ENCODE assay signal across 11 cellular contexts in the genomic region with DNA sequence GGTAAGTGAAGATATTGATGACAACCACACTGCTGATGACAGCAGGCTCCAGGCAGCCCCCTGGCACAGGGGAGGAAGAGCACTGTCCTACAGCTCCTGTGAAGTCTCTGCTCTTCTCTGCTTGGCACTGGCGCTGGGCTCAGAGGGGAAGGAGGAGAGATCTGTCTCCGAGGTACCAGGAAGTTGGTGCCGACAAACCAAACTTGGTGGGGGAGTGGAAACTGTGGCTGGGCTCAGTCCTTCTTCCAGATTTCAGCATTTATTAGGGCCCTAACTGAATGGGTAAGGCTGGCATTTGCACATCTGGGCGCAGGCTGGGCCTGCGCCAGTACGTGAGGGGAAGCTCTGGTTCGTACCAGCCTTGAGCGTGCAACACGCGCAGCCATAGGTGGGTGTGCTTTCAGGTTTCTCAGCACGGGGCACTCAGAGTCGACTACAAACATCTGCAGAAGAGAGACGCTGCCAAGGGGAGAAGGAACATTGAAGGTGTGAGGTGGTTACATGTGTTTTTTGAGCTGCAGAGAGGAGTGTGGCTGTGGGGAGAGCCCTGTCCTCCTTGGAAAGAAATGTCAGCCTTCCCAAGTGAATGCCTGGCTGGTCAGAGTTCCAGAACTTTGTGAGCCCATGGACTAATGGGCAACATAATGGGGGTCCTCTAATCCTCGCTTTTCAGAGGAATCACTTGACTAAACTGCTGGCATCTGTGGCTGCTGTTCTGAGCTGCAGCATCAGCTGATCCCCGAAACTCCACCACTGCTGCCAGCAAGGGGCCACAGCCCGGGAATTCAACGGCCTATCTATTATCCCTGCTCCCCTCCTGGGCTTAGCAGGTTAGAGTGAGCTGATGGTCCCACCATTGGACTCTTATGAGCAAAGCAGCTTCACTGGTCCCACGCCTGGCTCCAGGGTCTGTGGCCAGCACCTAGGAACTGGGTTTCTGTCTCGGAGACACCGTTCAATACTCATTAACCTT. TPM values are rescaled to one million over a fixed set of nuclear protein-coding genes. Genes with fewer than 3 reads are reported as not detected.
A peak's percentile ranks its signal among the peaks of the same experiment; 100 is the strongest.
DNase-seq lines count a peak whose midpoint lies in the region; ATAC-seq and TF ChIP-seq lines count a peak whose summit lies in the region.
"Had no signal": no experiment of that assay in that cellular context is flagged by ENCODE, and none has a peak within 500 bp of the region (broad histone marks: within the 10 kb centered on the region; RNA-seq: fewer than 3 reads in every experiment).

No MANE protein-coding gene starts in this region.

- TF ChIP-seq POLR2A in transverse colon (IDR thresholded peaks at IDR 0.05), result no peak

- peak overlapping the region; percentile 81 for H3K4me3 Mint-ChIP-seq in activated naive CD8-positive, alpha-beta T cell
- H3K4me3 Mint-ChIP-seq in natural killer cell treated with Interleukin-12 subunit alpha and Interleukin-12 subunit beta and Interleukin-15 and Interleukin-18, amount 100 ng/mL, for 72 hours, result peak overlapping the region; percentile 62

- 83% methylated on average over 20 of the region's 20 CpGs; no CpG with 5 or more reads in 1 of the 2 donors for WGBS in transverse colon (ENCODE audit: low coverage in 1 of 2), 2 donors

- no peak overlapping the region for H3K4me3 ChIP-seq in transverse colon
- H3K4me3 ChIP-seq: cardiac muscle cell, Peyer's patch had no signal

- H3K27ac Mint-ChIP-seq in activated naive CD8-positive, alpha-beta T cell, result peak overlapping the region; percentile 98
- H3K27ac Mint-ChIP-seq in natural killer cell treated with Interleukin-12 subunit alpha and Interleukin-12 subunit beta and Interleukin-15 and Interleukin-18, amount 100 ng/mL, for 72 hours, result peak overlapping the region; percentile 69 to 82

- TF ChIP-seq EP300 in transverse colon (IDR thresholded peaks at IDR 0.05; ENCODE audit: low read depth), result no peak

- H3K27me3 ChIP-seq in transverse colon, result no peaks in the 10 kb centered on the region
- H3K27me3 ChIP-seq: cardiac muscle cell, Peyer's patch had no signal

- DNase-seq in Right ventricle myocardium inferior (ENCODE audit: missing footprints), result peak; percentile 49
- no peak for DNase-seq in Right ventricle myocardium superior
- DNase-seq in natural killer cell treated with Interleukin-12 subunit alpha and Interleukin-12 subunit beta and Interleukin-15 and Interleukin-18, amount 100 ng/mL, for 72 hours (ENCODE audit: low spot score), result no peak
- no peak for DNase-seq in transverse colon
- DNase-seq in COLO668 (lab: John Stamatoyannopoulos, UW; ENCODE audit: unreplicated experiment), result no peak
- no peak for DNase-seq in cerebellum (ENCODE audit: low spot score)
- DNase-seq: NCI-H2081 treated with DMSO at 0.1 percent for 48 hours, Peyer's patch had no signal

- H3K27me3 Mint-ChIP-seq in activated naive CD8-positive, alpha-beta T cell, result no peaks in the 10 kb centered on the region
- H3K27me3 Mint-ChIP-seq in natural killer cell treated with Interleukin-12 subunit alpha and Interleukin-12 subunit beta and Interleukin-15 and Interleukin-18, amount 100 ng/mL, for 72 hours, result no peaks in the 10 kb centered on the region

- ATAC-seq in Right ventricle myocardium inferior (no peak), Right ventricle myocardium superior (ENCODE audit: poor library complexity) (no peak), esophagus mucosa (no peak)
- ATAC-seq in natural killer cell treated with Interleukin-12 subunit alpha and Interleukin-12 subunit beta and Interleukin-15 and Interleukin-18, amount 100 ng/mL, for 72 hours, result peak; percentile 32 to 54

- in situ Hi-C loops in transverse colon (cut with MboI; ENCODE audit: low pct_ligation_motif_present in 1 of 4, low pct_unique_long_range_greater_than_20kb in 1 of 4, low sequenced_read_pairs in 3 of 4), result no loop called here

- H3K36me3 ChIP-seq in transverse colon, result no peaks in the 10 kb centered on the region
- H3K36me3 ChIP-seq: cardiac muscle cell, Peyer's patch had no signal

- H3K4me1 Mint-ChIP-seq in activated naive CD8-positive, alpha-beta T cell (ENCODE audit: low read depth), result peaks cover 48% of the 10 kb centered on the region
- peaks cover 25 to 29% of the 10 kb centered on the region in 2 donors for H3K4me1 Mint-ChIP-seq in natural killer cell treated with Interleukin-12 subunit alpha and Interleukin-12 subunit beta and Interleukin-15 and Interleukin-18, amount 100 ng/mL, for 72 hours (ENCODE audit: low read depth in 2 of 2)

- H3K4me1 ChIP-seq in transverse colon, result peaks cover 11 to 18% (median 15%) of the 10 kb centered on the region in 4 donors

- H3K9me3 ChIP-seq in transverse colon, result no peaks in the 10 kb centered on the region
- H3K9me3 ChIP-seq: Peyer's patch had no signal

- peaks cover 5% of the 10 kb centered on the region for H3K36me3 Mint-ChIP-seq in activated naive CD8-positive, alpha-beta T cell
- H3K36me3 Mint-ChIP-seq in natural killer cell treated with Interleukin-12 subunit alpha and Interleukin-12 subunit beta and Interleukin-15 and Interleukin-18, amount 100 ng/mL, for 72 hours, result no peaks in the 10 kb centered on the region

- H3K27ac ChIP-seq in transverse colon, result peak overlapping the region; percentile 26 to 44 (median 39)
- H3K27ac ChIP-seq: cardiac muscle cell, Peyer's patch had no signal

- intact Hi-C loops in Right ventricle myocardium inferior (cut with DNase I) (no loop called here), Right ventricle myocardium superior (cut with DNase I) (no loop called here), transverse colon (cut with DNase I; ENCODE audit: low total_unique reads) (no loop called here)

- no peak for TF ChIP-seq CTCF in transverse colon (IDR thresholded peaks at IDR 0.05)

- no peaks in the 10 kb centered on the region for H3K9me3 Mint-ChIP-seq in activated naive CD8-positive, alpha-beta T cell (ENCODE audit: low read depth)
- H3K9me3 Mint-ChIP-seq in natural killer cell treated with Interleukin-12 subunit alpha and Interleukin-12 subunit beta and Interleukin-15 and Interleukin-18, amount 100 ng/mL, for 72 hours, result no peaks in the 10 kb centered on the region

RNA-seq across cellular contexts. Expression of gene SEMA4C, which starts 55.2 kb away (rescaled TPM):
- total RNA-seq in Right ventricle myocardium inferior, result 22.7 TPM
- total RNA-seq in Right ventricle myocardium superior, result 18.2 TPM
- 10 to 100 TPM; 17.0 to 18.0 TPM for total RNA-seq in natural killer cell treated with Interleukin-12 subunit alpha and Interleukin-12 subunit beta and Interleukin-15 and Interleukin-18, amount 100 ng/mL, for 72 hours
- total RNA-seq in transverse colon, result 10 to 100 TPM in 3 of 4 donors, 1 to 10 TPM in 1; 3.6 to 23.9 (median 17.4) TPM
- 14.9 TPM for total RNA-seq in esophagus mucosa
- 51.0 TPM for total RNA-seq in cerebellum

Comparison
In these comparisons a context has a peak if more than half of its experiments do, and no peak if none do; other contexts are left out.
1. ATAC-seq: peak in natural killer cell treated with Interleukin-12 subunit alpha and Interleukin-12 subunit beta and Interleukin-15 and Interleukin-18, amount 100 ng/mL, for 72 hours (2 of 2); none in Right ventricle myocardium inferior (single experiment), Right ventricle myocardium superior (single experiment) and esophagus mucosa (single experiment).